Comparison of ENCODE assay signal across 1 cellular context in the genomic region with DNA sequence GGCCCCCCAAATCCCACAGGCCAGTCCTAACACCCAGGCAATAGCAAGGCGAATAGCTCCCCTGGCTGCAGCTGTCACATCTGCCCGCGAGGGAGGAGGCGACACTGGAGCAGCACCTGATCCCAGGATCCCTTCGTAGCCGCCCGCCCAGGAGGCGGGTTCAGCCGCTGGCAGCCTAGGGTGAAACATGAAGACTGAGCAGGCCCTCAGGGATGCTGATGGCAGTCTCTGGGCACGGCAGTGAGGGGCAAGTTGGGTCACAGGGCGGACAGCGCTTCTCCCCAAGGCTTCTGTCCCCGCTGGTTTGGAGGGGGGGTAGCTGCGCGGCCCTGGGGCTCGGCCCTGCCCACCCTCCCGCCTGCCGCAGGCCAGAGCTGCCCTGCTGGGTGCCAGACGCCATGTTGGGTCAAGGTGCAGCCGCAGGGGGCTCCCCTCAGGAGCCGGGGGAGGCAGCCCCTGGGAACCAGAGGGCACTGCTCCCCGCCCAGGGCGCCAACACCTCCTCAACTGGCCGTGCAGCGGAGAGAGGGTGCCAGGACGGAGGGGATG.
TF ChIP-seq lines count a peak whose summit lies in the region.

No MANE protein-coding gene starts in this region.

TF ChIP-seq in HepG2, 621 proteins besides CTCF, POLR2A, EP300 and RAD21 (continued from another document):
- TF ChIP-seq ZNF883 (CRISPR knock-in tag; IDR thresholded peaks at IDR 0.05; ENCODE audit: not compliant biosample characterization) (peak; percentile 70), ZNF878 (CRISPR knock-in tag; IDR thresholded peaks at IDR 0.05) (no peak), SIN3B (IDR thresholded peaks at IDR 0.05; ENCODE audit: low read length) (no peak), IKZF1 (IDR thresholded peaks at IDR 0.05) (no peak), KLF11 (CRISPR knock-in tag; IDR thresholded peaks at IDR 0.05) (no peak), ZNF317 (CRISPR knock-in tag; IDR thresholded peaks at IDR 0.05) (no peak), NFKB2 (CRISPR knock-in tag; IDR thresholded peaks at IDR 0.05; ENCODE audit: borderline replicate concordance) (peak; percentile 6; the same call in 1 of the 2 replicates)
